ENCODE assay signal across 1 cellular context in genomic region chr12:118983147-118983824, GRCh38.
TF ChIP-seq lines count a peak whose summit lies in the region.

No MANE protein-coding gene starts in this region.

TF ChIP-seq in GM23338, 12 proteins besides CTCF, POLR2A, EP300 and RAD21 (continued from another document):
- TF ChIP-seq ZNF462 (CRISPR knock-in tag; IDR thresholded peaks at IDR 0.05) (no peak), EZH2 (IDR thresholded peaks at IDR 0.05; ENCODE audit: low read depth, unreplicated experiment) (no peak), NANOG (IDR thresholded peaks at IDR 0.05; ENCODE audit: borderline replicate concordance) (no peak), JUNB (IDR thresholded peaks at IDR 0.05; ENCODE audit: unreplicated experiment) (no peak), ZNF331 (CRISPR knock-in tag; IDR thresholded peaks at IDR 0.05; ENCODE audit: low read depth) (no peak), STAT1 (IDR thresholded peaks at IDR 0.05; ENCODE audit: unreplicated experiment) (no peak), CREB1 (CRISPR knock-in tag; IDR thresholded peaks at IDR 0.05; ENCODE audit: low read depth) (no peak), ZNF114 (CRISPR knock-in tag; IDR thresholded peaks at IDR 0.05) (no peak), EZH2phosphoT487 (IDR thresholded peaks at IDR 0.05; ENCODE audit: unreplicated experiment) (no peak)
- TF ChIP-seq, protein P1, sequence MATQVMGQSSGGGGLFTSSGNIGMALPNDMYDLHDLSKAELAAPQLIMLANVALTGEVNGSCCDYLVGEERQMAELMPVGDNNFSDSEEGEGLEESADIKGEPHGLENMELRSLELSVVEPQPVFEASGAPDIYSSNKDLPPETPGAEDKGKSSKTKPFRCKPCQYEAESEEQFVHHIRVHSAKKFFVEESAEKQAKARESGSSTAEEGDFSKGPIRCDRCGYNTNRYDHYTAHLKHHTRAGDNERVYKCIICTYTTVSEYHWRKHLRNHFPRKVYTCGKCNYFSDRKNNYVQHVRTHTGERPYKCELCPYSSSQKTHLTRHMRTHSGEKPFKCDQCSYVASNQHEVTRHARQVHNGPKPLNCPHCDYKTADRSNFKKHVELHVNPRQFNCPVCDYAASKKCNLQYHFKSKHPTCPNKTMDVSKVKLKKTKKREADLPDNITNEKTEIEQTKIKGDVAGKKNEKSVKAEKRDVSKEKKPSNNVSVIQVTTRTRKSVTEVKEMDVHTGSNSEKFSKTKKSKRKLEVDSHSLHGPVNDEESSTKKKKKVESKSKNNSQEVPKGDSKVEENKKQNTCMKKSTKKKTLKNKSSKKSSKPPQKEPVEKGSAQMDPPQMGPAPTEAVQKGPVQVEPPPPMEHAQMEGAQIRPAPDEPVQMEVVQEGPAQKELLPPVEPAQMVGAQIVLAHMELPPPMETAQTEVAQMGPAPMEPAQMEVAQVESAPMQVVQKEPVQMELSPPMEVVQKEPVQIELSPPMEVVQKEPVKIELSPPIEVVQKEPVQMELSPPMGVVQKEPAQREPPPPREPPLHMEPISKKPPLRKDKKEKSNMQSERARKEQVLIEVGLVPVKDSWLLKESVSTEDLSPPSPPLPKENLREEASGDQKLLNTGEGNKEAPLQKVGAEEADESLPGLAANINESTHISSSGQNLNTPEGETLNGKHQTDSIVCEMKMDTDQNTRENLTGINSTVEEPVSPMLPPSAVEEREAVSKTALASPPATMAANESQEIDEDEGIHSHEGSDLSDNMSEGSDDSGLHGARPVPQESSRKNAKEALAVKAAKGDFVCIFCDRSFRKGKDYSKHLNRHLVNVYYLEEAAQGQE (IDR thresholded peaks at IDR 0.05; ENCODE audit: unreplicated experiment) = no peak
- TF ChIP-seq, protein P2, sequence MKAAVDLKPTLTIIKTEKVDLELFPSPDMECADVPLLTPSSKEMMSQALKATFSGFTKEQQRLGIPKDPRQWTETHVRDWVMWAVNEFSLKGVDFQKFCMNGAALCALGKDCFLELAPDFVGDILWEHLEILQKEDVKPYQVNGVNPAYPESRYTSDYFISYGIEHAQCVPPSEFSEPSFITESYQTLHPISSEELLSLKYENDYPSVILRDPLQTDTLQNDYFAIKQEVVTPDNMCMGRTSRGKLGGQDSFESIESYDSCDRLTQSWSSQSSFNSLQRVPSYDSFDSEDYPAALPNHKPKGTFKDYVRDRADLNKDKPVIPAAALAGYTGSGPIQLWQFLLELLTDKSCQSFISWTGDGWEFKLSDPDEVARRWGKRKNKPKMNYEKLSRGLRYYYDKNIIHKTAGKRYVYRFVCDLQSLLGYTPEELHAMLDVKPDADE (IDR thresholded peaks at IDR 0.05) = no peak
